In the genomic region with DNA sequence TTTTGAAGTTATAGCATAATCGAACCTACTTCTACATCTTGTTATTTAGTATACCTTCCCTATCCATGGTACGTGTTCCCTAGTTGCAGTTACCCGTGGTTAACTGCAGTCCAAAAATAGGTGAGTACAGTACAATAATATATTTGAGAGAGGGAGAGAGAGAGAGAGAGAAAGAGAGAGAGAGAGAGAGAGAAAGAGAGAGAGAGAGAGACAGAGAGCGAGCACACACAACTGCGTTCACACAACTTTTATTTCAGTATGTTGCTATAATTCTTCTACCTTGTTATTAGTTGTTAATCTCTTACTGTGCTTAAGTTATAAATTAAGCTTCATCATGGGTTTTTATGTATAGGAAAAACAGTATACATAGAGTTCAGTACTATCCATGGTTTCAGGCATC, we compare ENCODE assay signal across 3 cellular contexts.
"Had no signal": no experiment of that assay in that cellular context is flagged by ENCODE, and none has a peak within 500 bp of the region (broad histone marks: within the 10 kb centered on the region; RNA-seq: fewer than 3 reads in every experiment).

No MANE protein-coding gene starts in this region.

- H3K4me3 ChIP-seq: GM12878 had no signal

- DNase-seq: GDM1, GF-D8 had no signal
